In the genomic region with DNA sequence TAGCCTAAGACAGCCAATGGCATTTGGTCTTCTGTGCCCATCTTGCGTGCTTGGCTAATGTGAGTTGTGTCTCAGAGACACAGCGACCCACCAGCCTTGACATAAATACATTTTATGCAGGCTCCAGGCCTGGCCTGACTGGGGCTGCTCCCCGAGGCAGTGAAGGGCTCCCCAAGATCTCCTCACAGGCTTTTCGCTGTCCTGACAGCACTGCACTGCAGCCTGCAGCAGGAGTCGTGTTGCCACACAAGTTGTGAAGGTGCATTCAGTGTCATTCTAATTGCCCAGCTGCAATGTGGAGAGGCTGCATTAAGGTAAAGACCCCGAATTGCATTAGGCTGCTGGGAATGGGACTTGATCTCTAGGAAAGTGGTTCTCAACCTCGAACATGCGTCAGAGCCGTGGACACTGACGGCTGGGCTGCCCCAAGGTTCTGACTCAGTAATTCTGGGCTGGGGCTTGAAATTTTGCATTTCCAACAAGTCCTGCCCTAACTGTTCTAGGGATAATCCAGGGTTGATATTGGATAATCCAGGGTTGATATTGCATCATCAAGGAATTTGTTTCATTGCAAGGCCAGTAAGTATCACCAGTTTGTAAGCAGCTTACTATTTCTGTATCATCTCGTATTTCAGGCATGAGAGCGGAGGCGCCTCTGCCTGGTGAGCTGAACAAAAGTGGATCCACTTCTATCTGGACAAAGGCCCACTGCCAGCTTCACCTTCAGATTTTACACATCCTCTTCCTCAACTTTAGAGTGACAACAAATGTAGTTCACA, we compare ENCODE assay signal across 14 cellular contexts.
DNase-seq lines count a peak whose midpoint lies in the region; ATAC-seq and TF ChIP-seq lines count a peak whose summit lies in the region.
"Had no signal": no experiment of that assay in that cellular context is flagged by ENCODE, and none has a peak within 500 bp of the region (broad histone marks: within the 10 kb centered on the region; RNA-seq: fewer than 3 reads in every experiment).

No MANE protein-coding gene starts in this region.

- H2BK120ac ChIP-seq in neuronal stem cell (ENCODE audit: low read depth, low read length) = no peak overlapping the region

- no peak overlapping the region for H2AK5ac ChIP-seq in neuronal stem cell (ENCODE audit: low read depth, low read length)

- no peak overlapping the region for H3K9ac ChIP-seq in neuronal stem cell (ENCODE audit: low read depth, low read length, poor library complexity)

- no peak overlapping the region for H2BK5ac ChIP-seq in neuronal stem cell (ENCODE audit: low read length)

- no peak overlapping the region for H2BK12ac ChIP-seq in neuronal stem cell (ENCODE audit: low read length)

- H3K27me3 ChIP-seq in neuronal stem cell (ENCODE audit: control insufficient read depth in 3 of 3, insufficient read depth in 3 of 3, low read depth in 1 of 3, low read length in 3 of 3) = peaks cover 0 to 18% (median 0%) of the 10 kb centered on the region in 3 experiments

- H3K14ac ChIP-seq in neuronal stem cell (ENCODE audit: low read length) = peak overlapping the region; percentile 27

- no CpG with 5 or more reads among the region's 13 CpGs for WGBS in neuronal stem cell (ENCODE audit: extremely low coverage in 2 of 2, insufficient read length in 2 of 2, insufficient replicate concordance in 1 of 2), 2 donors

- no peak overlapping the region for H3K23ac ChIP-seq in neuronal stem cell (ENCODE audit: low read depth, low read length, poor library complexity)

- no peak overlapping the region for H2BK15ac ChIP-seq in neuronal stem cell (ENCODE audit: low read length)

- H3K79me1 ChIP-seq in neuronal stem cell (ENCODE audit: low read depth, low read length) = no peaks in the 10 kb centered on the region

- no peak overlapping the region for H3K18ac ChIP-seq in neuronal stem cell (ENCODE audit: low read length)

- no peak overlapping the region for H2AFZ ChIP-seq in neuronal stem cell (ENCODE audit: low read length)

- no peak overlapping the region for H4K8ac ChIP-seq in neuronal stem cell (ENCODE audit: low read depth, low read length)

- no peaks in the 10 kb centered on the region for H3K4me1 ChIP-seq in neuronal stem cell (ENCODE audit: control insufficient read depth in 2 of 2, insufficient read depth in 1 of 2, low read depth in 1 of 2, low read length in 2 of 2)
- H3K4me1 ChIP-seq: Caco-2 had no signal

- H3K27ac ChIP-seq in coronary artery = no peak overlapping the region
- no peak overlapping the region for H3K27ac ChIP-seq in neuronal stem cell (replicated peaks; ENCODE audit: low read length)
- H3K27ac ChIP-seq: heart left ventricle, SK-N-MC had no signal

- TF ChIP-seq CTCF in coronary artery (IDR thresholded peaks at IDR 0.05) = no peak

- H3K36me3 ChIP-seq in neuronal stem cell (replicated peaks in 1 of 2; ENCODE audit: control insufficient read depth in 2 of 2, insufficient read depth in 2 of 2, low read length in 2 of 2) = no peaks in the 10 kb centered on the region
- H3K36me3 ChIP-seq: heart left ventricle had no signal

- DNase-seq in EL (peak; percentile 13), M059J (ENCODE audit: low read depth) (peak; percentile 28), coronary artery (ENCODE audit: low spot score) (peak; percentile 61), neuronal stem cell (ENCODE audit: low spot score) (no peak), SKM-1 treated with dmso at 0.1 percent for 144 hours (lab: John Stamatoyannopoulos, UW; ENCODE audit: unreplicated experiment) (no peak), NCI-H2029 (lab: John Stamatoyannopoulos, UW) (no peak)
- DNase-seq: activated T-cell treated with anti-CD3 and anti-CD28 coated beads, Interleukin-2, amount 50 U/mL, for 1 hour; Caco-2; effector CD4-positive, alpha-beta T cell; heart left ventricle; NCI-H1436 treated with DMSO at 0.1 percent for 48 hours; small intestine had no signal

- H3K4me3 ChIP-seq in coronary artery = no peak overlapping the region
- H3K4me3 ChIP-seq in neuronal stem cell (ENCODE audit: low read length in 2 of 2) = no peak overlapping the region
- H3K4me3 ChIP-seq: heart left ventricle, SK-N-MC had no signal

- H4K91ac ChIP-seq in neuronal stem cell (ENCODE audit: low read depth, low read length, poor library complexity) = no peak overlapping the region

- H3K4ac ChIP-seq in neuronal stem cell (ENCODE audit: low read length) = no peak overlapping the region

- H3K4me2 ChIP-seq in neuronal stem cell (ENCODE audit: insufficient read depth, low read length, poor library complexity, severe bottlenecking) = no peak overlapping the region

- no peak for ATAC-seq in GM18907 (IDR thresholded peaks at IDR 0.05; ENCODE audit: unreplicated experiment)
- ATAC-seq: heart left ventricle had no signal

- peaks cover 17 to 22% of the 10 kb centered on the region in 2 donors for H3K9me3 ChIP-seq in neuronal stem cell (replicated peaks in 1 of 2; ENCODE audit: control insufficient read depth in 2 of 2, insufficient read depth in 1 of 2, low read depth in 1 of 2, low read length in 2 of 2)

Comparison
In these comparisons a context has a peak if more than half of its experiments do, and no peak if none do; other contexts are left out.
1. DNase-seq: peak in EL (single experiment), M059J (single experiment) and coronary artery (single experiment); none in neuronal stem cell (single experiment), SKM-1 treated with dmso at 0.1 percent for 144 hours (single experiment) and NCI-H2029 (single experiment).